ENCODE assay signal across 27 cellular contexts in genomic region chr10:97892961-97893360, GRCh38.
"Had no signal": no experiment of that assay in that cellular context is flagged by ENCODE, and none has a peak within 500 bp of the region (broad histone marks: within the 10 kb centered on the region; RNA-seq: fewer than 3 reads in every experiment).

No MANE protein-coding gene starts in this region.

- H3K4me1 ChIP-seq: colonic mucosa had no signal

- H3K9me3 ChIP-seq: colonic mucosa, esophagus squamous epithelium, gastroesophageal sphincter, heart left ventricle, left ventricle myocardium inferior had no signal

- H3K4me3 ChIP-seq: colonic mucosa, esophagus squamous epithelium, gastroesophageal sphincter, heart left ventricle, hepatocyte, left ventricle myocardium inferior, lung had no signal

- H3K36me3 ChIP-seq: colonic mucosa, esophagus squamous epithelium, gastroesophageal sphincter, heart left ventricle, left ventricle myocardium inferior had no signal

- DNase-seq: colonic mucosa; cortex of kidney; effector CD8-positive, alpha-beta T cell; effector memory CD8-positive, alpha-beta T cell; endodermal cell; erythroblast; esophagus squamous epithelium; foreskin fibroblast; foreskin melanocyte; heart left ventricle; hypothalamus; immature natural killer cell; islet precursor cell; kidney; kidney glomerular epithelial cell; left colon; left ventricle myocardium inferior; mammary epithelial cell; mesendoderm; midbrain; naive thymus-derived CD4-positive, alpha-beta T cell had no signal

- H3K27me3 ChIP-seq: colonic mucosa, heart left ventricle, hepatocyte had no signal

- H3K27ac ChIP-seq: colonic mucosa, epithelial cell of prostate, esophagus squamous epithelium, gastroesophageal sphincter, heart left ventricle, hepatocyte, left ventricle myocardium inferior had no signal

- ATAC-seq: effector memory CD8-positive, alpha-beta T cell; esophagus mucosa; gastroesophageal sphincter; heart left ventricle; left colon; left lobe of liver; naive thymus-derived CD4-positive, alpha-beta T cell had no signal
